In the genomic region with DNA sequence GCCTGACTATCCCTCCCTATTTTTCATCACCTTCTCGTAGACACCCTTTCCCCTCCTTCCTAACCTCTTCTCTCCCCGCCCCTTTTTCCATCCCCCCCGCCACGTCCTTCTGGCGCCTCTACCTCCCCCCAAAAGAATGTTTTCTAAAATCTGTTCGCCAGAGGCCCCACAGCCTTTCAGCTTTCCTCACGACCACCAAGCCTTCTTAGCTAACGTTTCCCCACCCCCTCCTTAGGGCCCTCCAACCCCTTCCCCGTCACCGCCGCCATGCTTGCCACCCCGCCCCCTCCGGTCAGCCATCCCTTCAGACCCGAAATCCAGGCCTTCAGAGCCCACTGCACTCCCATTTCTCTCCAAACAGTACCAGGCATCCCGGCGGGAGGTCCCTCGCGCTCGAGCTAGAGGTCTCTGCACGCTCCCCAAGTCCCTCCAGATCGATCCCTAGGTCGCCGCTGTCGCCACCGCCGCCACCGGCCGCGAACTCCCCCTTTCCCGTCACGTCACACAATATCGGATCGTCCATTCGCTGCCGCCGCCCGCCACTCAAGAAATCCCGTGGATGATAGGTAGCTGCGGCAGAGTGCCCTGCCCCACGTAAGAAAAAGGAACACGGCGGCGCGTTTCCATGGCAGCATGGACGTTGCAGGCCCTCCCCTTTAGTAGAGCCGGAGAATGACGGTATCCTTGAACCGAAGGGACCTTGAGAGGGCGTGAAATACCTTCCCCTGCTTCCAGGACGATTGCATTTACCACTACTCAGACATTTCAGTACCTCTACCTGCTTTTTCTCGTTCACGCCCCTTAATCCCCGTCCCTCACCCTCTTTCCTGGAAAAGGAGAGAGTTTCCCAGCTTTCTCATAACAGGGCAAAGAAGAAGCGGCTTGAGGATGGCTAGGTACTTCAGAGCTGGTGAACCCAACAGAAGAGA, we compare ENCODE assay signal across 8 cellular contexts. TPM values are rescaled to one million over a fixed set of nuclear protein-coding genes. Genes with fewer than 3 reads are reported as not detected.
DNase-seq lines count a peak whose midpoint lies in the region; ATAC-seq and TF ChIP-seq lines count a peak whose summit lies in the region.

A gene with protein sequence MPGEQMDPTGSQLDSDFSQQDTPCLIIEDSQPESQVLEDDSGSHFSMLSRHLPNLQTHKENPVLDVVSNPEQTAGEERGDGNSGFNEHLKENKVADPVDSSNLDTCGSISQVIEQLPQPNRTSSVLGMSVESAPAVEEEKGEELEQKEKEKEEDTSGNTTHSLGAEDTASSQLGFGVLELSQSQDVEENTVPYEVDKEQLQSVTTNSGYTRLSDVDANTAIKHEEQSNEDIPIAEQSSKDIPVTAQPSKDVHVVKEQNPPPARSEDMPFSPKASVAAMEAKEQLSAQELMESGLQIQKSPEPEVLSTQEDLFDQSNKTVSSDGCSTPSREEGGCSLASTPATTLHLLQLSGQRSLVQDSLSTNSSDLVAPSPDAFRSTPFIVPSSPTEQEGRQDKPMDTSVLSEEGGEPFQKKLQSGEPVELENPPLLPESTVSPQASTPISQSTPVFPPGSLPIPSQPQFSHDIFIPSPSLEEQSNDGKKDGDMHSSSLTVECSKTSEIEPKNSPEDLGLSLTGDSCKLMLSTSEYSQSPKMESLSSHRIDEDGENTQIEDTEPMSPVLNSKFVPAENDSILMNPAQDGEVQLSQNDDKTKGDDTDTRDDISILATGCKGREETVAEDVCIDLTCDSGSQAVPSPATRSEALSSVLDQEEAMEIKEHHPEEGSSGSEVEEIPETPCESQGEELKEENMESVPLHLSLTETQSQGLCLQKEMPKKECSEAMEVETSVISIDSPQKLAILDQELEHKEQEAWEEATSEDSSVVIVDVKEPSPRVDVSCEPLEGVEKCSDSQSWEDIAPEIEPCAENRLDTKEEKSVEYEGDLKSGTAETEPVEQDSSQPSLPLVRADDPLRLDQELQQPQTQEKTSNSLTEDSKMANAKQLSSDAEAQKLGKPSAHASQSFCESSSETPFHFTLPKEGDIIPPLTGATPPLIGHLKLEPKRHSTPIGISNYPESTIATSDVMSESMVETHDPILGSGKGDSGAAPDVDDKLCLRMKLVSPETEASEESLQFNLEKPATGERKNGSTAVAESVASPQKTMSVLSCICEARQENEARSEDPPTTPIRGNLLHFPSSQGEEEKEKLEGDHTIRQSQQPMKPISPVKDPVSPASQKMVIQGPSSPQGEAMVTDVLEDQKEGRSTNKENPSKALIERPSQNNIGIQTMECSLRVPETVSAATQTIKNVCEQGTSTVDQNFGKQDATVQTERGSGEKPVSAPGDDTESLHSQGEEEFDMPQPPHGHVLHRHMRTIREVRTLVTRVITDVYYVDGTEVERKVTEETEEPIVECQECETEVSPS (N-terminal part only) (minus strand): TSS at position 484 of the 929 bp plus-strand sequence. CDS start 113 bp downstream, at position 371.

- H3K9me3 Mint-ChIP-seq in activated T-cell treated with anti-CD3 and anti-CD28 coated beads, Interleukin-2, amount 50 U/mL, for 24 hours = no peaks in the 10 kb centered on the region

- intact Hi-C loops in Panc1 (cut with micrococcal nuclease; ENCODE audit: unreplicated experiment) = no loop called here

- CTCF ChIA-PET in Panc1 (lab: Charles Lee) = interaction anchor here (1.3 kb wide), 1 partner anchor 19 kb away, joined by 4 read pairs; no protein-coding TSS in a partner anchor

- H3K4me3 ChIP-seq in Panc1 (ENCODE audit: low read depth in 2 of 2, low read length in 2 of 2) = peak within 1 kb of the TSS; percentile 70 to 94
- H3K4me3 ChIP-seq in epithelial cell of proximal tubule (ENCODE audit: low read depth, low read length) = peak within 1 kb of the TSS; percentile 90

- peak within 1 kb of the TSS; percentile 92 for H3K27ac ChIP-seq in Panc1 (ENCODE audit: low read length)

- in situ Hi-C loops in Panc1 (cut with HindIII; ENCODE audit: low pct_unique_long_range_greater_than_20kb, low sequenced_read_pairs) = no loop called here

- H3K36me3 ChIP-seq in Panc1 (ENCODE audit: control insufficient read depth, insufficient read depth, low read length) = peaks cover 14% of the 10 kb centered on the region

- H3K27ac Mint-ChIP-seq in activated T-cell treated with anti-CD3 and anti-CD28 coated beads, Interleukin-2, amount 50 U/mL, for 24 hours = peak within 1 kb of the TSS; percentile 97

- no peaks in the 10 kb centered on the region for H3K9me3 ChIP-seq in Panc1 (ENCODE audit: control insufficient read depth, insufficient read depth, low read depth, low read length)

- H3K4me1 Mint-ChIP-seq in activated T-cell treated with anti-CD3 and anti-CD28 coated beads, Interleukin-2, amount 50 U/mL, for 24 hours (ENCODE audit: low read depth) = peaks cover 39% of the 10 kb centered on the region

- POLR2A ChIA-PET in Panc1 (lab: Charles Lee) = interaction anchor here (0.6 to 3.0 kb wide), 2 partner anchors 15 to 17 kb away, joined by 3 to 18 read pairs; no protein-coding TSS in a partner anchor

- peak within 1 kb of the TSS; percentile 96 for H3K4me3 Mint-ChIP-seq in activated T-cell treated with anti-CD3 and anti-CD28 coated beads, Interleukin-2, amount 50 U/mL, for 24 hours

- no peak for TF ChIP-seq CTCF in Panc1 (IDR thresholded peaks at IDR 0.05)
- no peak for TF ChIP-seq CTCF in epithelial cell of proximal tubule (conservative IDR thresholded peaks at IDR 0.05; ENCODE audit: low read depth, low read length)

- no peaks in the 10 kb centered on the region for H3K27me3 Mint-ChIP-seq in activated T-cell treated with anti-CD3 and anti-CD28 coated beads, Interleukin-2, amount 50 U/mL, for 24 hours

- BruUV-seq in Panc1 (replicated peaks; lab: Mats Ljungman, UMichigan) = no TSS peak

- H3K36me3 Mint-ChIP-seq in activated T-cell treated with anti-CD3 and anti-CD28 coated beads, Interleukin-2, amount 50 U/mL, for 24 hours (ENCODE audit: low read depth) = peaks cover 40% of the 10 kb centered on the region

- H3K27me3 ChIP-seq in Panc1 (ENCODE audit: control insufficient read depth, insufficient read depth, low read length) = no peaks in the 10 kb centered on the region

- DNase-seq in DMS153 treated with DMSO at 0.1 percent for 48 hours (lab: John Stamatoyannopoulos, UW; ENCODE audit: unreplicated experiment) = peak; percentile 79
- peak; percentile 90 for DNase-seq in KG1 (lab: John Stamatoyannopoulos, UW)
- DNase-seq in Panc1 (ENCODE audit: low read depth, low spot score) = peak; percentile 83
- peak; percentile 94 for DNase-seq in activated T-cell treated with anti-CD3 and anti-CD28 coated beads, Interleukin-2, amount 50 U/mL, for 24 hours
- peak; percentile 59 for DNase-seq in epithelial cell of proximal tubule (ENCODE audit: low read depth)
- peak; percentile 96 for DNase-seq in mucosa of gallbladder (ENCODE audit: low spot score)
- DNase-seq in stimulated activated CD8-positive, alpha-beta memory T cell treated with anti-CD3 and anti-CD28 coated beads, Interleukin-4, amount 100 ng/mL, for 24 hours (ENCODE audit: low read depth) = peak; percentile 91

- peaks cover 20% of the 10 kb centered on the region for H3K4me1 ChIP-seq in Panc1 (ENCODE audit: control insufficient read depth, insufficient read depth, low read length)

- ATAC-seq in GM21723 (IDR thresholded peaks at IDR 0.05; ENCODE audit: unreplicated experiment) = peak; percentile 96
- peak; percentile 100 for ATAC-seq in Panc1

RNA-seq across cellular contexts. Expression of the gene that starts here (rescaled TPM):
- total RNA-seq in Panc1 (2021; ENCODE audit: unreplicated experiment) (80.3 TPM), epithelial cell of proximal tubule (17.5 and 28.8 TPM in 2 replicates), mucosa of gallbladder (61.6 TPM)
- 65.9 TPM for polyA plus RNA-seq in Panc1 (2012; ENCODE audit: insufficient read length)

Comparison
In these comparisons a context has a peak if more than half of its experiments do, and no peak if none do; other contexts are left out.
1. Peak in every context shown above with its lines: DNase-seq, ATAC-seq, H3K4me3 ChIP-seq and H3K27ac ChIP-seq.